Comparison of ENCODE assay signal across 28 cellular contexts in the genomic region with DNA sequence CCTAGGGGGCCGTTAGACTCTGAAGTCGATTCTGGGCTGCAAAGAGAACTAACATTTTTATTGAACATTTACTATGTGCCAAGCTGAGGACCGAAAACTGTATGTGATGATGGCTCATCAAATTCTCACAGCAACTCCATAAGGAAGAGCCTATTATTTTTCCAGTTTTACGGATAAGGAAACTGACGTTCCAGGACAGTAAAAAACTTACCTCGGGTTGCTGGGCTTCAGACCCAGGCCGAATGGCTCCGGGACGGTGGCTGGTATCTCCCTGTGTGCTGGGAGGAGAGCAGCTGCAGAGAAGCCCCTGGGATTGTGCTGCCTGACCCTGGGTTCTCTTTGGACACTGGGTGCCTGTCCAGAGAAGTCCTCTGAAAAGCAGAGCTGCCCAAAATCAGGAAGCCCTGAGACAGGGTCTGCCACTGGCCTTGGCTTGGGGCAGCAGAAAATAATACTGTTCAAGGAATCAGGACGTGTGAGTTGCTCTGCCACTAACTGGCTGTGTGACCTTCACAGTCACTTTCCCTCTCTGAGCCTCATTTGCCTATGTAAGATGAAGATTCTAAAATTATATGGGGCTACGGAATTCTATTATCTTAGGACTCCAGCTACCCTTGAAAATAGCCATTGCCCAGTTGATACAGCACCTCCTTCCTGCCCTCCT.
DNase-seq lines count a peak whose midpoint lies in the region; ATAC-seq, FAIRE-seq and TF ChIP-seq lines count a peak whose summit lies in the region.
"Had no signal": no experiment of that assay in that cellular context is flagged by ENCODE, and none has a peak within 500 bp of the region (broad histone marks: within the 10 kb centered on the region; RNA-seq: fewer than 3 reads in every experiment).

No MANE protein-coding gene starts in this region.

- H3K4me3 ChIP-seq in breast epithelium, result no peak overlapping the region
- H3K4me3 ChIP-seq in kidney (ENCODE audit: low read length in 2 of 2), result peak overlapping the region in 1 of 2 donors; percentile 40
- no peak overlapping the region for H3K4me3 ChIP-seq in parathyroid adenoma (ENCODE audit: low read depth, low read length)
- no peak overlapping the region for H3K4me3 ChIP-seq in testis
- H3K4me3 ChIP-seq: lung, Peyer's patch, skin epidermis, thyroid gland had no signal

- H3K4me2 ChIP-seq in parathyroid adenoma (ENCODE audit: low read length), result no peak overlapping the region

- H3K36me3 ChIP-seq in breast epithelium (no peaks in the 10 kb centered on the region), kidney (ENCODE audit: control insufficient read depth in 1 of 2, insufficient read depth in 2 of 2, low read length in 2 of 2) (no peaks in the 10 kb centered on the region), parathyroid adenoma (ENCODE audit: control insufficient read depth, insufficient read depth, low read length) (no peaks in the 10 kb centered on the region), testis (ENCODE audit: low read depth, missing control alignments) (no peaks in the 10 kb centered on the region)
- H3K36me3 ChIP-seq: Peyer's patch, thyroid gland had no signal

- H3K27ac Mint-ChIP-seq in MCF 10A (ENCODE audit: low read depth, unreplicated experiment), result peak overlapping the region; percentile 58
- no peak overlapping the region for H3K27ac Mint-ChIP-seq in activated CD4-positive, alpha-beta T cell treated with anti-CD3 and anti-CD28 coated beads for 36 hours
- H3K27ac Mint-ChIP-seq: activated CD8-positive, alpha-beta T cell treated with anti-CD3 and anti-CD28 coated beads for 36 hours; activated naive CD8-positive, alpha-beta T cell treated with anti-CD3 and anti-CD28 coated beads, Interleukin-2, amount 10 ng/mL, durations not matched to agents 7 days and 5 days; B cell; HFFc6 had no signal

- no peaks in the 10 kb centered on the region for H3K9me3 Mint-ChIP-seq in MCF 10A (ENCODE audit: unreplicated experiment)
- H3K9me3 Mint-ChIP-seq in activated CD4-positive, alpha-beta T cell treated with anti-CD3 and anti-CD28 coated beads for 36 hours (ENCODE audit: low read depth), result no peaks in the 10 kb centered on the region
- H3K9me3 Mint-ChIP-seq: activated CD8-positive, alpha-beta T cell treated with anti-CD3 and anti-CD28 coated beads for 36 hours; activated naive CD8-positive, alpha-beta T cell treated with anti-CD3 and anti-CD28 coated beads, Interleukin-2, amount 10 ng/mL, durations not matched to agents 7 days and 5 days; HFFc6 had no signal

- peaks cover 16% of the 10 kb centered on the region for H3K4me1 Mint-ChIP-seq in MCF 10A (ENCODE audit: insufficient read depth, unreplicated experiment)
- no peaks in the 10 kb centered on the region for H3K4me1 Mint-ChIP-seq in activated CD4-positive, alpha-beta T cell treated with anti-CD3 and anti-CD28 coated beads for 36 hours
- H3K4me1 Mint-ChIP-seq: activated naive CD8-positive, alpha-beta T cell treated with anti-CD3 and anti-CD28 coated beads, Interleukin-2, amount 10 ng/mL, durations not matched to agents 7 days and 5 days had no signal

- DNase-seq in MCF 10A (ENCODE audit: unreplicated experiment) (no peak), breast epithelium (ENCODE audit: low spot score in 2 of 2) (no peak), kidney (no peak), testis (no peak), NCI-H774 (lab: John Stamatoyannopoulos, UW) (no peak), AML-193 (lab: John Stamatoyannopoulos, UW) (no peak)
- DNase-seq in activated CD4-positive, alpha-beta T cell treated with anti-CD3 and anti-CD28 coated beads for 36 hours, result no peak
- DNase-seq: 8988T; activated CD8-positive, alpha-beta T cell treated with anti-CD3 and anti-CD28 coated beads for 36 hours; activated effector memory CD4-positive, alpha-beta T cell treated with Interleukin-2 at 50 U/mL for 16 hours; activated naive CD8-positive, alpha-beta T cell treated with anti-CD3 and anti-CD28 coated beads, Interleukin-2, amount 10 ng/mL, durations not matched to agents 7 days and 5 days; activated T-cell treated with anti-CD3 and anti-CD28 coated beads for 4 hours; effector memory CD4-positive, alpha-beta T cell; foreskin melanocyte; HFFc6; KBM-7; NK-92 treated with Interleukin-12 subunit alpha and Interleukin-12 subunit beta, amount 100 ng/mL, for 24 hours; Peyer's patch; stimulated activated CD4-positive, alpha-beta T cell treated with anti-CD3 and anti-CD28 coated beads, Interleukin-2, amount 100 ng/mL, for 48 hours; stimulated activated naive CD4-positive, alpha-beta T cell; thyroid gland had no signal

- WGBS in testis, 2 donors, result 62 to 68% methylated on average over 11 of the region's 11 CpGs

- H3K79me2 ChIP-seq in parathyroid adenoma, result no peaks in the 10 kb centered on the region

- H3K36me3 Mint-ChIP-seq in MCF 10A (ENCODE audit: insufficient read depth, unreplicated experiment), result no peaks in the 10 kb centered on the region
- no peaks in the 10 kb centered on the region for H3K36me3 Mint-ChIP-seq in activated CD4-positive, alpha-beta T cell treated with anti-CD3 and anti-CD28 coated beads for 36 hours (ENCODE audit: low read depth)
- H3K36me3 Mint-ChIP-seq: activated naive CD8-positive, alpha-beta T cell treated with anti-CD3 and anti-CD28 coated beads, Interleukin-2, amount 10 ng/mL, durations not matched to agents 7 days and 5 days had no signal

- H3K9ac ChIP-seq in kidney (ENCODE audit: low read length in 2 of 2), result peak overlapping the region in 1 of 2 donors; percentile 46
- no peak overlapping the region for H3K9ac ChIP-seq in parathyroid adenoma

- TF ChIP-seq CTCF in MCF 10A (IDR thresholded peaks at IDR 0.05; ENCODE audit: unreplicated experiment) (no peak), breast epithelium (IDR thresholded peaks at IDR 0.05) (no peak), kidney (IDR thresholded peaks at IDR 0.05; ENCODE audit: borderline replicate concordance, extremely low read depth, insufficient read depth) (no peak), parathyroid adenoma (IDR thresholded peaks at IDR 0.05) (no peak), testis (IDR thresholded peaks at IDR 0.05) (no peak)

- H3K27ac ChIP-seq in breast epithelium, result no peak overlapping the region
- H3K27ac ChIP-seq in kidney (ENCODE audit: low read depth in 2 of 2, low read length in 2 of 2), result peak overlapping the region; percentile 52 to 66
- peak overlapping the region; percentile 65 for H3K27ac ChIP-seq in parathyroid adenoma
- H3K27ac ChIP-seq in testis, result no peak overlapping the region
- H3K27ac ChIP-seq: thyroid gland had no signal

- intact Hi-C loops in MCF 10A (cut with micrococcal nuclease) (no loop called here), breast epithelium (cut with DNase I; ENCODE audit: low total_unique reads) (no loop called here), kidney (cut with DNase I) (no loop called here), testis (cut with DNase I; ENCODE audit: low total_unique reads) (no loop called here)
- intact Hi-C loops in activated CD4-positive, alpha-beta T cell treated with anti-CD3 and anti-CD28 coated beads for 36 hours (cut with DNase I, micrococcal nuclease), result no loop called here

- H2AFZ ChIP-seq in parathyroid adenoma, result peak overlapping the region; percentile 70

- BruUV-seq in MCF 10A (replicated peaks; lab: Mats Ljungman, UMichigan), result no TSS peak

- H3K4me3 Mint-ChIP-seq in MCF 10A (ENCODE audit: unreplicated experiment), result no peak overlapping the region
- H3K4me3 Mint-ChIP-seq in activated CD4-positive, alpha-beta T cell treated with anti-CD3 and anti-CD28 coated beads for 36 hours, result no peak overlapping the region
- H3K4me3 Mint-ChIP-seq: activated CD8-positive, alpha-beta T cell treated with anti-CD3 and anti-CD28 coated beads for 36 hours; activated naive CD8-positive, alpha-beta T cell treated with anti-CD3 and anti-CD28 coated beads, Interleukin-2, amount 10 ng/mL, durations not matched to agents 7 days and 5 days; B cell; HFFc6 had no signal

- FAIRE-seq in kidney (lab: Jason Lieb, UNC), result no peak
- FAIRE-seq: GM18507 had no signal

- no peaks in the 10 kb centered on the region for H3K27me3 Mint-ChIP-seq in MCF 10A (ENCODE audit: insufficient read depth, unreplicated experiment)
- no peaks in the 10 kb centered on the region for H3K27me3 Mint-ChIP-seq in activated CD4-positive, alpha-beta T cell treated with anti-CD3 and anti-CD28 coated beads for 36 hours
- H3K27me3 Mint-ChIP-seq: activated CD8-positive, alpha-beta T cell treated with anti-CD3 and anti-CD28 coated beads for 36 hours; B cell had no signal

- H3K9me3 ChIP-seq in breast epithelium (no peaks in the 10 kb centered on the region), kidney (ENCODE audit: control insufficient read depth in 1 of 2, low read length in 2 of 2) (no peaks in the 10 kb centered on the region), parathyroid adenoma (ENCODE audit: control insufficient read depth, low read length) (no peaks in the 10 kb centered on the region), testis (no peaks in the 10 kb centered on the region)
- H3K9me3 ChIP-seq: Peyer's patch, thyroid gland had no signal

- TF ChIP-seq POLR2A in breast epithelium (IDR thresholded peaks at IDR 0.05), result no peak
- no peak for TF ChIP-seq POLR2A in testis (IDR thresholded peaks at IDR 0.05)

- POLR2A ChIA-PET in MCF 10A (lab: Yijun Ruan, JAX), result interaction anchor here (0.9 to 10.9 kb wide), 4 partner anchors 8 to 122 kb away, joined by 3 to 176 read pairs (median 64); a partner anchor contains a TSS
- POLR2A ChIA-PET in activated CD4-positive, alpha-beta T cell treated with anti-CD3 and anti-CD28 coated beads for 36 hours (lab: Charles Lee), result no interaction called here

- CTCF ChIA-PET in MCF 10A (lab: Yijun Ruan, JAX), result interaction anchor here (1.2 to 1.4 kb wide), 3 partner anchors 18 to 121 kb away, joined by 3 to 5 read pairs (median 3); no protein-coding TSS in a partner anchor
- CTCF ChIA-PET in activated CD4-positive, alpha-beta T cell treated with anti-CD3 and anti-CD28 coated beads for 36 hours (lab: Charles Lee), result interaction anchor here (0.6 to 0.8 kb wide), 2 partner anchors 11 to 18 kb away, joined by 3 read pairs; no protein-coding TSS in a partner anchor

- ATAC-seq in activated CD4-positive, alpha-beta T cell treated with anti-CD3 and anti-CD28 coated beads for 36 hours, result no peak
- ATAC-seq: activated CD4-positive, CD25-positive, alpha-beta regulatory T cell treated with anti-CD3 and anti-CD28 coated beads, Interleukin-2, amount 50 U/mL, for 24 hours; activated CD8-positive, alpha-beta T cell treated with anti-CD3 and anti-CD28 coated beads for 36 hours; esophagus mucosa had no signal

- H3K27me3 ChIP-seq in breast epithelium, result no peaks in the 10 kb centered on the region
- no peaks in the 10 kb centered on the region for H3K27me3 ChIP-seq in parathyroid adenoma (ENCODE audit: control insufficient read depth, insufficient read depth, low read length)
- H3K27me3 ChIP-seq in testis, result no peaks in the 10 kb centered on the region
- H3K27me3 ChIP-seq: Peyer's patch, thyroid gland had no signal

- H3K4me1 ChIP-seq in breast epithelium, result no peaks in the 10 kb centered on the region
- H3K4me1 ChIP-seq in kidney (ENCODE audit: control insufficient read depth in 1 of 2, insufficient read depth in 1 of 2, low read depth in 1 of 2, low read length in 2 of 2), result peaks cover 16 to 18% of the 10 kb centered on the region in 2 donors
- peaks cover 23% of the 10 kb centered on the region for H3K4me1 ChIP-seq in parathyroid adenoma
- H3K4me1 ChIP-seq in testis, result peaks cover 4% of the 10 kb centered on the region

Comparison
In these comparisons a context has a peak if more than half of its experiments do, and no peak if none do; other contexts are left out.
1. H3K27ac ChIP-seq: peak in kidney (2 of 2) and parathyroid adenoma (single experiment); none in breast epithelium (0 of 2) and testis (0 of 2).